In genomic region chr18:63505566-63506335, GRCh38 we compare ENCODE assay signal across 8 cellular contexts. TPM values are rescaled to one million over a fixed set of nuclear protein-coding genes. Genes with fewer than 3 reads are reported as not detected.
A peak's percentile ranks its signal among the peaks of the same experiment; 100 is the strongest.
DNase-seq lines count a peak whose midpoint lies in the region; ATAC-seq and TF ChIP-seq lines count a peak whose summit lies in the region.

No MANE protein-coding gene starts in this region.

- POLR2A ChIA-PET in RWPE1 (lab: Yijun Ruan, JAX; ENCODE audit: low non-redundant PET) = no interaction called here

- TF ChIP-seq CTCF in DND-41 (IDR thresholded peaks at IDR 0.05; ENCODE audit: borderline replicate concordance, extremely low read depth, low read length, poor library complexity, severe bottlenecking) (peak; percentile 66), RWPE1 (conservative IDR thresholded peaks at IDR 0.05; ENCODE audit: low read depth) (peak; percentile 66), tibial nerve (IDR thresholded peaks at IDR 0.05) (peak in 3 of 5 experiments; percentile 11 to 34 (median 29))

- CTCF ChIA-PET in RWPE1 (lab: Yijun Ruan, JAX) = interaction anchor here (0.5 to 0.8 kb wide), 2 partner anchors 10 to 1130 kb away, joined by 4 to 5 read pairs; no protein-coding TSS in a partner anchor

- no peaks in the 10 kb centered on the region for H3K79me2 ChIP-seq in DND-41 (ENCODE audit: insufficient read depth, low read length)

- TF ChIP-seq EP300 in tibial nerve (IDR thresholded peaks at IDR 0.05) = no peak

- no peak overlapping the region for H3K9ac ChIP-seq in DND-41 (ENCODE audit: low read depth, low read length)

- H3K4me2 ChIP-seq in DND-41 (ENCODE audit: insufficient read depth, low read length) = no peak overlapping the region

- H3K27me3 ChIP-seq in DND-41 (ENCODE audit: insufficient read depth, low read length, poor library complexity) (no peaks in the 10 kb centered on the region), tibial nerve (no peaks in the 10 kb centered on the region)

- H3K4me1 ChIP-seq in DND-41 (ENCODE audit: insufficient read depth, low read length) = no peaks in the 10 kb centered on the region
- H3K4me1 ChIP-seq in tibial nerve = no peaks in the 10 kb centered on the region

- H4K20me1 ChIP-seq in DND-41 (ENCODE audit: insufficient read depth, low read length) = no peaks in the 10 kb centered on the region

- H3K4me3 ChIP-seq in DND-41 (ENCODE audit: low read depth in 1 of 2, low read length in 2 of 2) (no peak overlapping the region), tibial nerve (no peak overlapping the region)

- H3K9me3 ChIP-seq in DND-41 (ENCODE audit: insufficient read depth, low read length, severe bottlenecking) (no peaks in the 10 kb centered on the region), tibial nerve (no peaks in the 10 kb centered on the region)

- DNase-seq in DND-41 = peak; percentile 39
- peak; percentile 48 for DNase-seq in RWPE1 (ENCODE audit: low spot score)
- peak; percentile 42 for DNase-seq in fibroblast of peridontal ligament (ENCODE audit: extremely low read depth)
- peak in 1 of 2 donors; percentile 43 for DNase-seq in tibial nerve (ENCODE audit: low spot score in 2 of 2)
- DNase-seq in NCI-H2081 (lab: John Stamatoyannopoulos, UW) = no peak

- WGBS in tibial nerve, 2 donors = 40 to 48% methylated on average over 2 of the region's 2 CpGs

- ATAC-seq in DND-41 (ENCODE audit: insufficient read depth, low read depth) = peak; percentile 69
- ATAC-seq in GM21723 (IDR thresholded peaks at IDR 0.05; ENCODE audit: unreplicated experiment) = peak; percentile 62
- no peak for ATAC-seq in HG02973 (IDR thresholded peaks at IDR 0.05; ENCODE audit: unreplicated experiment)
- no peak for ATAC-seq in GM21447 (IDR thresholded peaks at IDR 0.05; ENCODE audit: unreplicated experiment)

- H3K27ac ChIP-seq in DND-41 (ENCODE audit: low read length) = no peak overlapping the region
- H3K27ac ChIP-seq in RWPE1 = no peak overlapping the region
- H3K27ac ChIP-seq in tibial nerve = no peak overlapping the region

- no peak for TF ChIP-seq POLR2A in tibial nerve (IDR thresholded peaks at IDR 0.05)

- H2AFZ ChIP-seq in DND-41 (ENCODE audit: low read depth, low read length) = no peak overlapping the region

- no peaks in the 10 kb centered on the region for H3K36me3 ChIP-seq in DND-41 (ENCODE audit: insufficient read depth, low read length)
- no peaks in the 10 kb centered on the region for H3K36me3 ChIP-seq in tibial nerve

RNA-seq across cellular contexts. Expression of gene SERPINB5, which starts 29.0 kb away (rescaled TPM):
- not detected for total RNA-seq in tibial nerve

RNA-seq across cellular contexts. Expression of gene SERPINB12, which starts 36.4 kb away (rescaled TPM):
- total RNA-seq in tibial nerve = not detected

Comparison
In these comparisons a context has a peak if more than half of its experiments do, and no peak if none do; other contexts are left out.
1. ATAC-seq: peak in DND-41 (single experiment) and GM21723 (single experiment); none in HG02973 (single experiment) and GM21447 (single experiment).
2. DNase-seq: peak in DND-41 (single experiment), RWPE1 (single experiment) and fibroblast of peridontal ligament (single experiment); none in NCI-H2081 (0 of 2).
3. Peak in every context shown above with its lines, with median percentiles within 50 percentile points of each other: CTCF ChIP-seq.